In the genomic region with DNA sequence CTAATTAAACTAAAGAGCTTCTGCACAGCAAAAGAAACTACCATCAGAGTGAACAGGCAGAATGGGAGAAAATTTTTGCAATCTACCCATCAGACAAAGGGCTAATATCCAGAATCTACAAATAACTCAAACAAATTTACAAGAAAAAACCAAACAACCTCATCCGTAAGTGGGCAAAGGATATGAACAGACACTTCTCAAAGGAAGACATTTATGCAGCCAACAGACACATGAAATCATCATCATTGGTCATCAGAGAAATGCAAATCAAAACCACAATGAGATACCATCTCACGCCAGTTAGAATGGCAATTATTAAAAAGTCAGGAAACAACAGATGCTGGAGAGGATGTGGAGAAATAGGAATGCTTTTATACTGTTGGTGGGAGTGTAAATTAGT, we compare ENCODE assay signal across 13 cellular contexts. TPM values are rescaled to one million over a fixed set of nuclear protein-coding genes. Genes with fewer than 3 reads are reported as not detected.
DNase-seq lines count a peak whose midpoint lies in the region; ATAC-seq and TF ChIP-seq lines count a peak whose summit lies in the region.
"Not testable (repeated sequence)": the region's sequence is repeated elsewhere in the genome, so short reads cannot be mapped to it uniquely, and the experiment has no call there.
"Had no signal": no experiment of that assay in that cellular context is flagged by ENCODE, and none has a peak within 500 bp of the region (broad histone marks: within the 10 kb centered on the region; RNA-seq: fewer than 3 reads in every experiment).

No MANE protein-coding gene starts in this region.

- ATAC-seq in activated naive CD8-positive, alpha-beta T cell treated with anti-CD3 and anti-CD28 coated beads, Interleukin-2, amount 50 U/mL, for 24 hours, result not testable (repeated sequence)

- H3K4me1 Mint-ChIP-seq in HFFc6 (ENCODE audit: low read depth), result peaks cover 33% of the 10 kb centered on the region
- not testable (repeated sequence) for H3K4me1 Mint-ChIP-seq in activated naive CD8-positive, alpha-beta T cell treated with anti-CD3 and anti-CD28 coated beads, Interleukin-2, amount 50 U/mL, for 24 hours

- dilution Hi-C loops in mammary epithelial cell (cut with HindIII; ENCODE audit: low sequenced_read_pairs), result loop anchor here (25.0 kb wide), 1 partner anchor 280 kb away; no protein-coding TSS in a partner anchor

- not testable (repeated sequence) for H3K27ac ChIP-seq in mammary epithelial cell (ENCODE audit: insufficient read depth, low read depth, low read length)

- not testable (repeated sequence) for H3K27me3 ChIP-seq in mammary epithelial cell (ENCODE audit: insufficient read depth, low read length)

- intact Hi-C loops in mammary epithelial cell (cut with micrococcal nuclease), result loop anchor here (5.0 kb wide), 2 partner anchors 355 to 770 kb away; no protein-coding TSS in a partner anchor

- TF ChIP-seq CTCF in AG10803 (conservative IDR thresholded peaks at IDR 0.05; ENCODE audit: low read length); HFFc6 (IDR thresholded peaks at IDR 0.05); mammary epithelial cell (conservative IDR thresholded peaks at IDR 0.05 in 1 of 2, IDR thresholded peaks at IDR 0.05 in 1 of 2; ENCODE audit: extremely low read depth in 1 of 2, insufficient read depth in 1 of 2, low read depth in 1 of 2, low read length in 2 of 2): not testable (repeated sequence)

- not testable (repeated sequence) for H3K4me3 Mint-ChIP-seq in HFFc6; activated naive CD8-positive, alpha-beta T cell treated with anti-CD3 and anti-CD28 coated beads, Interleukin-2, amount 50 U/mL, for 24 hours

- not testable (repeated sequence) for H3K4me2 ChIP-seq in mammary epithelial cell (ENCODE audit: insufficient read depth, low read depth, low read length)

- 4% methylated on average over 2 of the region's 2 CpGs for WGBS in mammary epithelial cell (ENCODE audit: low coverage, missing lambda C conversion rate)

- H3K9me3 ChIP-seq in mammary epithelial cell (replicated peaks; ENCODE audit: insufficient read depth, low read length), result not testable (repeated sequence)

- H3K79me2 ChIP-seq in mammary epithelial cell (ENCODE audit: insufficient read depth, low read length), result not testable (repeated sequence)

- not testable (repeated sequence) for H3K36me3 Mint-ChIP-seq in HFFc6 (ENCODE audit: low read depth); activated naive CD8-positive, alpha-beta T cell treated with anti-CD3 and anti-CD28 coated beads, Interleukin-2, amount 50 U/mL, for 24 hours (ENCODE audit: low read depth)

- in situ Hi-C loops in mammary epithelial cell (cut with MboI; ENCODE audit: low sequenced_read_pairs in 2 of 2), result loop anchor here (5.0 to 25.0 kb wide), 3 partner anchors 140 to 580 kb away; no protein-coding TSS in a partner anchor

- not testable (repeated sequence) for H3K9ac ChIP-seq in mammary epithelial cell (ENCODE audit: insufficient read depth, low read length)

- not testable (repeated sequence) for H4K20me1 ChIP-seq in mammary epithelial cell (ENCODE audit: insufficient read depth, low read length)

- BruUV-seq in mammary epithelial cell (replicated peaks; lab: Mats Ljungman, UMichigan), result not testable (repeated sequence)

- CTCF ChIA-PET in mammary epithelial cell (lab: Charles Lee; ENCODE audit: low non-redundant PET), result not testable (repeated sequence)

- peaks cover 19% of the 10 kb centered on the region for H3K9me3 Mint-ChIP-seq in HFFc6
- not testable (repeated sequence) for H3K9me3 Mint-ChIP-seq in activated naive CD8-positive, alpha-beta T cell treated with anti-CD3 and anti-CD28 coated beads, Interleukin-2, amount 50 U/mL, for 24 hours

- H3K4me3 ChIP-seq in AG10803 (ENCODE audit: low read length); mammary epithelial cell (replicated peaks in 1 of 3; ENCODE audit: insufficient read depth in 1 of 3, low read depth in 2 of 3, low read length in 3 of 3): not testable (repeated sequence)

- peak overlapping the region; percentile 0; the same call in 1 of the 2 replicates for H3K27ac Mint-ChIP-seq in HFFc6
- peak overlapping the region; percentile 40 for H3K27ac Mint-ChIP-seq in activated naive CD8-positive, alpha-beta T cell treated with anti-CD3 and anti-CD28 coated beads, Interleukin-2, amount 50 U/mL, for 24 hours

- DNase-seq in AG10803 (ENCODE audit: low read depth), result peak; percentile 23
- DNase-seq in EL, result peak; percentile 47
- DNase-seq in HFFc6, result peak; percentile 28
- peak; percentile 82 for DNase-seq in M059J (ENCODE audit: low read depth)
- peak; percentile 87 for DNase-seq in RPMI7951 (ENCODE audit: low read depth)
- DNase-seq in activated naive CD8-positive, alpha-beta T cell treated with anti-CD3 and anti-CD28 coated beads, Interleukin-2, amount 50 U/mL, for 24 hours, result not testable (repeated sequence)
- peak; percentile 42 for DNase-seq in mammary epithelial cell

- H3K4me1 ChIP-seq in mammary epithelial cell (ENCODE audit: insufficient read depth, low read length), result peaks cover 31% of the 10 kb centered on the region

- not testable (repeated sequence) for H3K27me3 Mint-ChIP-seq in HFFc6 (ENCODE audit: insufficient read depth); activated naive CD8-positive, alpha-beta T cell treated with anti-CD3 and anti-CD28 coated beads, Interleukin-2, amount 50 U/mL, for 24 hours

- not testable (repeated sequence) for H2AFZ ChIP-seq in mammary epithelial cell (ENCODE audit: low read depth, low read length)

- H3K36me3 ChIP-seq in mammary epithelial cell (ENCODE audit: insufficient read depth, low read length), result not testable (repeated sequence)

RNA-seq across cellular contexts. Expression of a gene that starts 49.7 kb away (rescaled TPM):
- total RNA-seq in HFFc6 (2021; fragmentation: NEBNext Ultra II Directional; extraction: Animal tissue kit (Norgen Biotek cat#: 25700)), result not detected
- total RNA-seq in M059J (2014; rRNA removed; shearing (Covaris generic)), result 37.3 and 38.1 TPM in 2 replicates
- total RNA-seq in RPMI7951 (2014; rRNA removed; shearing (Covaris generic)), result 0.24 and 0.39 TPM in 2 replicates
- total RNA-seq in mammary epithelial cell, result 10 to 100 TPM; 10.0 to 79.4 TPM
- polyA plus RNA-seq in mammary epithelial cell, result 51.5 TPM
- polyA minus RNA-seq in mammary epithelial cell, result 97.8 TPM
- total RNA-seq: A172; CD4-positive, alpha-beta memory T cell; CD4-positive, CD25-positive, alpha-beta regulatory T cell; CD8-positive, alpha-beta memory T cell; Daoy had no signal
- polyA plus RNA-seq: CD14-positive monocyte; CD4-positive, alpha-beta memory T cell; CD4-positive, CD25-positive, alpha-beta regulatory T cell; CD8-positive, alpha-beta memory T cell had no signal
